In genomic region chr18:3384664-3385189, GRCh38 we compare ENCODE assay signal across 11 cellular contexts.
DNase-seq lines count a peak whose midpoint lies in the region; ATAC-seq, FAIRE-seq and TF ChIP-seq lines count a peak whose summit lies in the region.
"Had no signal": no experiment of that assay in that cellular context is flagged by ENCODE, and none has a peak within 500 bp of the region (broad histone marks: within the 10 kb centered on the region; RNA-seq: fewer than 3 reads in every experiment).

No MANE protein-coding gene starts in this region.

- no TSS peak for BruUV-seq in PC-9 (replicated peaks; lab: Mats Ljungman, UMichigan)

- TF ChIP-seq CTCF in C4-2B (conservative IDR thresholded peaks at IDR 0.05), result no peak
- no peak for TF ChIP-seq CTCF in PC-9 (conservative IDR thresholded peaks at IDR 0.05)
- no peak for TF ChIP-seq CTCF in prostate gland (IDR thresholded peaks at IDR 0.05)

- H3K27me3 ChIP-seq in PC-9 (ENCODE audit: insufficient read depth, low read depth), result no peaks in the 10 kb centered on the region
- no peaks in the 10 kb centered on the region for H3K27me3 ChIP-seq in prostate gland (replicated peaks; ENCODE audit: insufficient read depth)

- H3K36me3 ChIP-seq in PC-9 (ENCODE audit: low read depth), result peaks cover 3% of the 10 kb centered on the region; the same call in 1 of the 2 replicates
- H3K36me3 ChIP-seq in prostate gland, result no peaks in the 10 kb centered on the region

- H2AFZ ChIP-seq in PC-9, result peak overlapping the region; percentile 2; the same call in 1 of the 2 replicates

- H3K9me3 ChIP-seq in PC-9 (ENCODE audit: insufficient read depth, low read depth) (0 out of 2 replicates have a peak, but pooled peaks cover 3% of the 10 kb centered on the region), prostate gland (no peaks in the 10 kb centered on the region)

- H3K4me2 ChIP-seq in PC-9, result peak overlapping the region; percentile 80

- intact Hi-C loops in PC-9 (cut with micrococcal nuclease; ENCODE audit: unreplicated experiment), result loop anchor here (1.0 to 5.0 kb wide), 5 partner anchors 64 to 283 kb away; no protein-coding TSS in a partner anchor
- intact Hi-C loops in prostate gland (cut with DNase I), result no loop called here

- H3K9me2 ChIP-seq in PC-9 (ENCODE audit: insufficient read depth), result no peaks in the 10 kb centered on the region

- no peak for TF ChIP-seq POLR2A in prostate gland (IDR thresholded peaks at IDR 0.05)

- peak; percentile 79 for ATAC-seq in HG02885 (IDR thresholded peaks at IDR 0.05; ENCODE audit: poor library complexity, unreplicated experiment)

- H3K27ac ChIP-seq in C4-2B (peak overlapping the region; percentile 20; the same call in 1 of the 2 replicates), PC-9 (peak overlapping the region; percentile 99), prostate gland (no peak overlapping the region)

- DNase-seq in GM19239 (ENCODE audit: insufficient read length, low spot score), result no peak
- DNase-seq in PC-9, result peak; percentile 80 to 99
- DNase-seq in pons (ENCODE audit: low spot score), result no peak
- no peak for DNase-seq in prostate gland (ENCODE audit: low spot score)
- DNase-seq in AG08395 (ENCODE audit: low spot score), result no peak
- no peak for DNase-seq in NCI-H82 treated with DMSO at 0.1 percent for 48 hours (lab: John Stamatoyannopoulos, UW; ENCODE audit: unreplicated experiment)
- DNase-seq: NCI-H1417; Right ventricle myocardium superior; stimulated activated CD4-positive, alpha-beta T cell treated with anti-CD3 and anti-CD28 coated beads, Interleukin-2, amount 100 ng/mL, for 48 hours had no signal

- 70% methylated on average over 9 of the region's 9 CpGs for WGBS in prostate gland

- H3F3A ChIP-seq in PC-9 (ENCODE audit: insufficient read depth, low read depth), result peaks cover 81% of the 10 kb centered on the region

- H3K4me1 ChIP-seq in PC-9 (replicated peaks; ENCODE audit: insufficient read depth), result peaks cover 98% of the 10 kb centered on the region
- no peaks in the 10 kb centered on the region for H3K4me1 ChIP-seq in prostate gland (replicated peaks)

- H3K4me3 ChIP-seq in PC-9 (peak overlapping the region; percentile 55; the same call in 1 of the 2 replicates), prostate gland (no peak overlapping the region)

- peaks cover 35% of the 10 kb centered on the region for H3K79me2 ChIP-seq in PC-9 (ENCODE audit: low read depth)

- CTCF ChIA-PET in PC-9 (lab: Charles Lee), result interaction anchor here (0.7 to 2.1 kb wide), 5 partner anchors 24 to 281 kb away, joined by 3 to 18 read pairs (median 5); no protein-coding TSS in a partner anchor

- H4K20me1 ChIP-seq in PC-9 (ENCODE audit: insufficient read depth), result no peaks in the 10 kb centered on the region

- FAIRE-seq in GM19239 (lab: Jason Lieb, UNC), result peak; percentile 95

- POLR2A ChIA-PET in PC-9 (lab: Charles Lee; ENCODE audit: unreplicated experiment), result interaction anchor here (0.5 to 1.3 kb wide), 12 partner anchors 13 to 409 kb away, joined by 3 to 29 read pairs (median 5); no protein-coding TSS in a partner anchor

Comparison
In these comparisons a context has a peak if more than half of its experiments do, and no peak if none do; other contexts are left out.
1. H3K27ac ChIP-seq: peak in C4-2B (single experiment) and PC-9 (single experiment); none in prostate gland (0 of 2).
2. DNase-seq: peak in PC-9 (2 of 2); none in GM19239 (single experiment), pons (single experiment), prostate gland (single experiment), AG08395 (single experiment) and NCI-H82 treated with DMSO at 0.1 percent for 48 hours (single experiment).